In genomic region chr1:2503554-2504223, GRCh38 we compare ENCODE assay signal across 32 cellular contexts. TPM values are rescaled to one million over a fixed set of nuclear protein-coding genes. Genes with fewer than 3 reads are reported as not detected.
"Had no signal": no experiment of that assay in that cellular context is flagged by ENCODE, and none has a peak within 500 bp of the region (broad histone marks: within the 10 kb centered on the region; RNA-seq: fewer than 3 reads in every experiment).

No MANE protein-coding gene starts in this region.

- H3K4me3 ChIP-seq: breast epithelium, heart left ventricle, left ventricle myocardium inferior, lung, mucosa of descending colon, skin epidermis, stomach, thyroid gland had no signal

- H3K36me3 Mint-ChIP-seq: natural killer cell treated with Interleukin-12 subunit alpha and Interleukin-12 subunit beta and Interleukin-15 and Interleukin-18, amount 100 ng/mL, for 72 hours had no signal

- H3K36me3 ChIP-seq: breast epithelium had no signal

- H3K4me1 Mint-ChIP-seq: endodermal cell had no signal

- H3K4me3 Mint-ChIP-seq: activated CD4-positive, alpha-beta memory T cell treated with anti-CD3 and anti-CD28 coated beads, Interleukin-2, amount 10 ng/mL, durations not matched to agents 7 days and 5 days; activated CD4-positive, alpha-beta T cell treated with anti-CD3 and anti-CD28 coated beads, Interleukin-2, amount 10 ng/mL, durations not matched to agents 7 days and 5 days; activated naive CD4-positive, alpha-beta T cell treated with anti-CD3 and anti-CD28 coated beads, Interleukin-2, amount 50 U/mL, for 24 hours; activated naive CD8-positive, alpha-beta T cell treated with anti-CD3 and anti-CD28 coated beads, Interleukin-2, amount 50 U/mL, for 24 hours; activated T-cell treated with anti-CD3 and anti-CD28 coated beads, Interleukin-2, amount 50 U/mL, for 24 hours; endodermal cell; natural killer cell treated with Interleukin-12 subunit alpha and Interleukin-12 subunit beta and Interleukin-15 and Interleukin-18, amount 100 ng/mL, for 72 hours; T-helper 1 cell treated with Interleukin-12 subunit alpha and Interleukin-12 subunit beta and Interleukin-4 antibody, amounts not matched to agents 30 μg/mL and 1 μg/mL, for 36 hours had no signal

- H3K27me3 ChIP-seq: foreskin keratinocyte, thyroid gland had no signal

- ATAC-seq: activated naive CD8-positive, alpha-beta T cell treated with anti-CD3 and anti-CD28 coated beads, Interleukin-2, amount 50 U/mL, for 24 hours; esophagus mucosa; foreskin keratinocyte; natural killer cell treated with Interleukin-12 subunit alpha and Interleukin-12 subunit beta and Interleukin-15 and Interleukin-18, amount 100 ng/mL, for 72 hours; sciatic nerve had no signal

- H3K4me1 ChIP-seq: breast epithelium, foreskin keratinocyte, thyroid gland had no signal

- H3K9me3 Mint-ChIP-seq: activated CD4-positive, alpha-beta memory T cell treated with anti-CD3 and anti-CD28 coated beads, Interleukin-2, amount 10 ng/mL, durations not matched to agents 7 days and 5 days; activated CD4-positive, alpha-beta T cell treated with anti-CD3 and anti-CD28 coated beads, Interleukin-2, amount 10 ng/mL, durations not matched to agents 7 days and 5 days; activated naive CD4-positive, alpha-beta T cell treated with anti-CD3 and anti-CD28 coated beads, Interleukin-2, amount 50 U/mL, for 24 hours; activated naive CD8-positive, alpha-beta T cell treated with anti-CD3 and anti-CD28 coated beads, Interleukin-2, amount 50 U/mL, for 24 hours; activated T-cell treated with anti-CD3 and anti-CD28 coated beads, Interleukin-2, amount 50 U/mL, for 24 hours; endodermal cell; natural killer cell treated with Interleukin-12 subunit alpha and Interleukin-12 subunit beta and Interleukin-15 and Interleukin-18, amount 100 ng/mL, for 72 hours; T-helper 1 cell treated with Interleukin-12 subunit alpha and Interleukin-12 subunit beta and Interleukin-4 antibody, amounts not matched to agents 30 μg/mL and 1 μg/mL, for 36 hours had no signal

- DNase-seq: activated CD4-positive, alpha-beta memory T cell treated with anti-CD3 and anti-CD28 coated beads, Interleukin-2, amount 10 ng/mL, durations not matched to agents 7 days and 5 days; activated CD4-positive, alpha-beta T cell treated with anti-CD3 and anti-CD28 coated beads, Interleukin-2, amount 10 ng/mL, durations not matched to agents 7 days and 5 days; activated CD4-positive, CD25-positive, alpha-beta regulatory T cell treated with anti-CD3 and anti-CD28 coated beads, Interleukin-2, amount 50 U/mL, for 72 hours; activated CD8-positive, alpha-beta memory T cell treated with anti-CD3 and anti-CD28 coated beads, Interleukin-2, amount 50 U/mL, for 48 hours; activated gamma-delta T cell; activated naive CD8-positive, alpha-beta T cell treated with anti-CD3 and anti-CD28 coated beads, Interleukin-2, amount 50 U/mL, for 24 hours; activated T-cell treated with anti-CD3 and anti-CD28 coated beads, Interleukin-2, amount 50 U/mL, for 24 hours; central memory CD4-positive, alpha-beta T cell; endodermal cell; foreskin keratinocyte; heart left ventricle; left ventricle myocardium inferior; mucosa of descending colon; stimulated activated CD4-positive, alpha-beta T cell treated with anti-CD3 and anti-CD28 coated beads, Interleukin-12 subunit alpha, Interleukin-12 subunit beta, amount 100 ng/mL, for 4 hours; stimulated activated CD4-positive, alpha-beta T cell treated with anti-CD3 and anti-CD28 coated beads, Interleukin-4, amount 100 ng/mL, for 1 hour; stomach; T-helper 9 cell; thyroid gland had no signal

- H3K27ac ChIP-seq: breast epithelium, foreskin keratinocyte, heart left ventricle, left ventricle myocardium inferior, neutrophil, skin epidermis, stomach, thyroid gland, VCaP had no signal

- H3K9me3 ChIP-seq: breast epithelium, heart left ventricle, left ventricle myocardium inferior, mucosa of descending colon, neutrophil, stomach, thyroid gland had no signal

- H3K27me3 Mint-ChIP-seq: activated CD4-positive, alpha-beta memory T cell treated with anti-CD3 and anti-CD28 coated beads, Interleukin-2, amount 10 ng/mL, durations not matched to agents 7 days and 5 days; activated CD4-positive, alpha-beta T cell treated with anti-CD3 and anti-CD28 coated beads, Interleukin-2, amount 10 ng/mL, durations not matched to agents 7 days and 5 days; activated naive CD4-positive, alpha-beta T cell treated with anti-CD3 and anti-CD28 coated beads, Interleukin-2, amount 50 U/mL, for 24 hours; activated naive CD8-positive, alpha-beta T cell treated with anti-CD3 and anti-CD28 coated beads, Interleukin-2, amount 50 U/mL, for 24 hours; activated T-cell treated with anti-CD3 and anti-CD28 coated beads, Interleukin-2, amount 50 U/mL, for 24 hours; natural killer cell treated with Interleukin-12 subunit alpha and Interleukin-12 subunit beta and Interleukin-15 and Interleukin-18, amount 100 ng/mL, for 72 hours; progenitor cell of endocrine pancreas had no signal

- H3K27ac Mint-ChIP-seq: activated CD4-positive, alpha-beta memory T cell treated with anti-CD3 and anti-CD28 coated beads, Interleukin-2, amount 10 ng/mL, durations not matched to agents 7 days and 5 days; activated naive CD4-positive, alpha-beta T cell treated with anti-CD3 and anti-CD28 coated beads, Interleukin-2, amount 50 U/mL, for 24 hours; activated naive CD8-positive, alpha-beta T cell treated with anti-CD3 and anti-CD28 coated beads, Interleukin-2, amount 50 U/mL, for 24 hours; endodermal cell; natural killer cell treated with Interleukin-12 subunit alpha and Interleukin-12 subunit beta and Interleukin-15 and Interleukin-18, amount 100 ng/mL, for 72 hours; progenitor cell of endocrine pancreas; T-helper 1 cell treated with Interleukin-12 subunit alpha and Interleukin-12 subunit beta and Interleukin-4 antibody, amounts not matched to agents 30 μg/mL and 1 μg/mL, for 36 hours had no signal

RNA-seq across cellular contexts. Expression of gene HES5, which starts 26.4 kb away (rescaled TPM):
- total RNA-seq: activated CD4-positive, alpha-beta memory T cell treated with anti-CD3 and anti-CD28 coated beads, Interleukin-2, amount 10 ng/mL, durations not matched to agents 7 days and 5 days; activated CD4-positive, alpha-beta T cell treated with anti-CD3 and anti-CD28 coated beads, Interleukin-2, amount 10 ng/mL, durations not matched to agents 7 days and 5 days; breast epithelium; endodermal cell; myocyte; natural killer cell treated with Interleukin-12 subunit alpha and Interleukin-12 subunit beta and Interleukin-15 and Interleukin-18, amount 100 ng/mL, for 72 hours; osteocyte; renal cortical epithelial cell; thyroid gland had no signal

RNA-seq across cellular contexts. Expression of gene PLCH2, which starts 27.6 kb away (rescaled TPM):
- total RNA-seq: progenitor cell of endocrine pancreas had no signal
